8 cellular contexts compared by ENCODE assay signal in the genomic region with DNA sequence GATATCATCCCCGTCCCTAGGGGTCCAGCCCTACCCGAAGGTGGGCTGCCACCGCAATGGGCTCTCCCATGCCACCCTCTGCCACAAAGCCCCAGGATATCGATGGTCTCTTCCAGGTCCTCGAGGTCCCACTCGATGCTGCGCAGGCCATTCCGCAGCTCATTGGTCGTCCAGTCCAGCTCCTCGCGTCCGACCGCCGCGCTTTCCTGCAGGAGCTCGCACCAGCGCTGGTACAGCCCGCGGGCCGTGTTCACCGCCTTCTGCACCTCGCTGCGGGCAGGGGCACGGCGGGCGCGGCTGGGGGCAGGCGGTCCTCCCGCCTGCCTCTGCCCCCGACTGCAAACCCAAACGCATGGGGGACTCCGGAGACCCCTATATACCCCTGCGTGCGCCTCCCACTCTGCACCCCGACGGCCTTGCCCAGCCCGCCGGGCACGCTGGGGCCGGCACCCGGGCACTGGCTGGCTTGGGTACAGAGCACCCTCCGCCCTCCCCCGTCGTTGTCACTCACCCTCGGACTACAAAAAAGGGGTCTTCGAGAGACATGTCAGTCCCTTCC. TPM values are rescaled to one million over a fixed set of nuclear protein-coding genes. Genes with fewer than 3 reads are reported as not detected.
DNase-seq lines count a peak whose midpoint lies in the region; ATAC-seq, FAIRE-seq and TF ChIP-seq lines count a peak whose summit lies in the region.

No MANE protein-coding gene starts in this region.

- H3K18ac ChIP-seq in H9 (ENCODE audit: insufficient read length, low read depth, low read length): no peak overlapping the region

- no peak overlapping the region for H2AK5ac ChIP-seq in H9 (ENCODE audit: insufficient read length, low read length)

- WGBS in H9 (ENCODE audit: extremely low coverage, insufficient read length, low lambda C conversion rate): no CpG with 5 or more reads among the region's 46 CpGs
- WGBS in HepG2 (ENCODE audit: low lambda C conversion rate): 0% methylated on average over 6 of the region's 46 CpGs

- H3K36me3 ChIP-seq in PC-9 (ENCODE audit: low read depth) (peaks cover 22% of the 10 kb centered on the region), HepG2 (replicated peaks in 1 of 2; ENCODE audit: control insufficient read depth in 1 of 2, insufficient read depth in 2 of 2, low read length in 2 of 2) (peaks cover 2 to 5% of the 10 kb centered on the region in 2 experiments; a peak in 3 of 5 replicates), subcutaneous abdominal adipose tissue (ENCODE audit: control insufficient read depth in 5 of 5, insufficient read depth in 5 of 5, low read length in 5 of 5) (peaks cover 0 to 8% (median 6%) of the 10 kb centered on the region in 5 donors)

- H3K9me3 ChIP-seq in H9 (ENCODE audit: control insufficient read depth, low read depth, low read length) (no peaks in the 10 kb centered on the region), PC-9 (ENCODE audit: insufficient read depth, low read depth) (no peaks in the 10 kb centered on the region), HepG2 (ENCODE audit: low read length) (no peaks in the 10 kb centered on the region), subcutaneous abdominal adipose tissue (ENCODE audit: control insufficient read depth in 5 of 5, low read length in 5 of 5) (no peaks in the 10 kb centered on the region)

- H3K27me3 ChIP-seq in H9 (ENCODE audit: insufficient read depth, low read length) (no peaks in the 10 kb centered on the region), PC-9 (ENCODE audit: insufficient read depth, low read depth) (no peaks in the 10 kb centered on the region), HepG2 (ENCODE audit: control insufficient read depth in 1 of 2, insufficient read depth in 2 of 2, low read length in 2 of 2) (no peaks in the 10 kb centered on the region; a peak in 1 of 5 replicates), subcutaneous abdominal adipose tissue (ENCODE audit: control insufficient read depth in 5 of 5, insufficient read depth in 4 of 5, low read length in 5 of 5) (no peaks in the 10 kb centered on the region)

- in situ Hi-C loops in HepG2 (cut with HindIII; ENCODE audit: extremely low pct_ligation_motif_present, low pct_unique_long_range_greater_than_20kb): loop anchor here (5.0 kb wide), 2 partner anchors 32 to 43 kb away; a partner anchor contains a TSS

- peaks cover 40% of the 10 kb centered on the region for H3F3A ChIP-seq in PC-9 (ENCODE audit: insufficient read depth, low read depth)

- peak; percentile 41 for ATAC-seq in HepG2
- no peak for ATAC-seq in HG03457 (IDR thresholded peaks at IDR 0.05; ENCODE audit: unreplicated experiment)

- no peak overlapping the region for H3K23ac ChIP-seq in H9 (ENCODE audit: insufficient read length, low read depth, low read length)

- no peak overlapping the region for H3K4ac ChIP-seq in H9 (ENCODE audit: low read depth, low read length)

- H3K27ac ChIP-seq in H9 (ENCODE audit: insufficient read length, low read depth, low read length) (no peak overlapping the region), PC-9 (0 out of 2 replicates have a peak overlapping the region, but pooled peaks have one; percentile 96), HepG2 (ENCODE audit: extremely low read length, insufficient read depth, low read length) (peak overlapping the region; percentile 94), subcutaneous abdominal adipose tissue (ENCODE audit: low read depth, low read length) (peak overlapping the region; percentile 99)

- peaks cover 8 to 9% of the 10 kb centered on the region in 2 experiments; a peak in 4 of 5 replicates for H3K9me3 Mint-ChIP-seq in H9

- peaks cover 8% of the 10 kb centered on the region; the same call in 1 of the 2 replicates for H3K27me3 Mint-ChIP-seq in H9 (ENCODE audit: low read depth)

- H4K20me1 ChIP-seq in H9 (ENCODE audit: control insufficient read depth, insufficient read depth, insufficient read length): no peaks in the 10 kb centered on the region
- peaks cover 18% of the 10 kb centered on the region for H4K20me1 ChIP-seq in PC-9 (ENCODE audit: insufficient read depth)
- H4K20me1 ChIP-seq in HepG2 (ENCODE audit: insufficient read depth, low read length): peaks cover 3% of the 10 kb centered on the region; the same call in 1 of the 2 replicates

- peaks cover 18 to 23% (median 22%) of the 10 kb centered on the region in 3 experiments for H3K36me3 Mint-ChIP-seq in H9 (ENCODE audit: insufficient read depth in 1 of 3, low read depth in 3 of 3)

- no peak overlapping the region for H2BK15ac ChIP-seq in H9 (ENCODE audit: low read depth, low read length)

- TF ChIP-seq CTCF in H9 (conservative IDR thresholded peaks at IDR 0.05): no peak
- no peak for TF ChIP-seq CTCF in PC-9 (conservative IDR thresholded peaks at IDR 0.05)
- no peak for TF ChIP-seq CTCF in cardiac fibroblast (IDR thresholded peaks at IDR 0.05; ENCODE audit: low read depth, low read length)
- TF ChIP-seq CTCF in HepG2 (CRISPR knock-in tag; IDR thresholded peaks at IDR 0.05): no peak

- H3K14ac ChIP-seq in H9 (ENCODE audit: insufficient read depth, low read length): no peak overlapping the region

- H2BK5ac ChIP-seq in H9 (ENCODE audit: insufficient read length, low read length): no peak overlapping the region

- no peak overlapping the region for H3K56ac ChIP-seq in H9 (ENCODE audit: insufficient read length, low read depth, low read length)

- intact Hi-C loops in PC-9 (cut with micrococcal nuclease; ENCODE audit: unreplicated experiment) (loop anchor here (1.0 to 5.0 kb wide), 3 partner anchors 113 to 703 kb away; a partner anchor contains a TSS), HepG2 (cut with micrococcal nuclease; ENCODE audit: unreplicated experiment) (loop anchor here (2.0 to 5.0 kb wide), 3 partner anchors 17 to 698 kb away; a partner anchor contains a TSS)

- no peak overlapping the region for H2BK20ac ChIP-seq in H9 (ENCODE audit: low read depth, low read length, poor library complexity, severe bottlenecking)

- peak; percentile 23 for DNase-seq in COR-L47 (lab: John Stamatoyannopoulos, UW)
- DNase-seq in H9: peak; percentile 61
- peak; percentile 32 to 39 for DNase-seq in PC-9
- DNase-seq in cardiac fibroblast (ENCODE audit: low read depth in 2 of 2): peak; percentile 52 to 53
- peak; percentile 37 for DNase-seq in HepG2 (ENCODE audit: low spot score)
- DNase-seq in NK-92 (lab: John Stamatoyannopoulos, UW; ENCODE audit: unreplicated experiment): no peak

- POLR2A ChIA-PET in PC-9 (lab: Charles Lee; ENCODE audit: unreplicated experiment) (interaction anchor here (0.6 to 0.7 kb wide), 7 partner anchors 18 to 165 kb away, joined by 4 to 21 read pairs (median 12); no protein-coding TSS in a partner anchor), HepG2 (lab: Yijun Ruan, JAX) (interaction anchor here (0.8 to 3.1 kb wide), 13 partner anchors 8 to 184 kb away, joined by 3 to 39 read pairs (median 5); a partner anchor contains a TSS)

- H3K4me2 ChIP-seq in H9 (ENCODE audit: insufficient read depth, insufficient read length, low read length) (peak overlapping the region; percentile 67), PC-9 (peak overlapping the region; percentile 99), HepG2 (ENCODE audit: low read depth, low read length) (peak overlapping the region; percentile 98)

- H3K23me2 ChIP-seq in H9 (ENCODE audit: insufficient read length, low read depth, low read length, poor library complexity, severe bottlenecking): peaks cover 22% of the 10 kb centered on the region

- H3K9me2 ChIP-seq in PC-9 (ENCODE audit: insufficient read depth): no peaks in the 10 kb centered on the region

- H4K91ac ChIP-seq in H9 (ENCODE audit: insufficient read length, low read depth, low read length): no peak overlapping the region

- H2BK12ac ChIP-seq in H9 (ENCODE audit: insufficient read length, low read depth, low read length): no peak overlapping the region

- H2BK120ac ChIP-seq in H9 (ENCODE audit: low read depth, low read length, poor library complexity, severe bottlenecking): no peak overlapping the region

- H3K4me1 Mint-ChIP-seq in H9: peaks cover 11 to 12% of the 10 kb centered on the region in 2 experiments

- H2AFZ ChIP-seq in H9 (ENCODE audit: low read length) (no peak overlapping the region), PC-9 (peak overlapping the region; percentile 79), HepG2 (ENCODE audit: low read length) (no peak overlapping the region)

- peak; percentile 19 to 51; a peak in 2 of 4 replicates for TF ChIP-seq POLR2A in HepG2 (IDR thresholded peaks at IDR 0.05; ENCODE audit: insufficient read depth in 1 of 2, low read depth in 2 of 2, low read length in 2 of 2)

- H3K9ac ChIP-seq in H9 (ENCODE audit: extremely low read depth, insufficient read length, low read length) (peak overlapping the region; percentile 27), HepG2 (ENCODE audit: insufficient read depth, low read depth, low read length) (peak overlapping the region; percentile 98), subcutaneous abdominal adipose tissue (ENCODE audit: low read length in 5 of 5) (peak overlapping the region in 4 of 5 donors; percentile 73 to 100 (median 99))

- peak; percentile 34; the same call in 1 of the 2 replicates for TF ChIP-seq RAD21 in HepG2 (CRISPR knock-in tag; IDR thresholded peaks at IDR 0.05)

- no peak overlapping the region for H4K8ac ChIP-seq in H9 (replicated peaks; ENCODE audit: insufficient read length, low read depth, low read length)

- H3K79me2 ChIP-seq in H9 (ENCODE audit: insufficient read depth, low read length) (peaks cover 17% of the 10 kb centered on the region; the same call in 1 of the 2 replicates), PC-9 (ENCODE audit: low read depth) (peaks cover 65% of the 10 kb centered on the region), HepG2 (ENCODE audit: insufficient read depth, low read length) (peaks cover 43% of the 10 kb centered on the region)

- H3K4me3 Mint-ChIP-seq in H9: peak overlapping the region; percentile 97 to 98

- CTCF ChIA-PET in PC-9 (lab: Charles Lee) (interaction anchor here (0.7 kb wide), 1 partner anchor 15 kb away, joined by 10 read pairs; no protein-coding TSS in a partner anchor), HepG2 (lab: Yijun Ruan, JAX; ENCODE audit: low intra/inter-chr PET ratio, low total read pairs) (interaction anchor here (1.4 to 1.6 kb wide), 2 partner anchors 46 to 85 kb away, joined by 4 to 7 read pairs; no protein-coding TSS in a partner anchor)

- peak overlapping the region in 2 of 3 experiments; percentile 68 to 100; a peak in 3 of 7 replicates for H3K27ac Mint-ChIP-seq in H9

- H3T11ph ChIP-seq in H9 (ENCODE audit: low read length): no peak overlapping the region

- BruUV-seq in PC-9 (replicated peaks; lab: Mats Ljungman, UMichigan) (no TSS peak), HepG2 (replicated peaks; lab: Mats Ljungman, UMichigan) (no TSS peak)

- no peaks in the 10 kb centered on the region for H3K4me1 ChIP-seq in H9 (ENCODE audit: insufficient read depth, low read length)
- peaks cover 24% of the 10 kb centered on the region for H3K4me1 ChIP-seq in PC-9 (replicated peaks; ENCODE audit: insufficient read depth)
- H3K4me1 ChIP-seq in HepG2 (ENCODE audit: insufficient read depth, low read length): peaks cover 22% of the 10 kb centered on the region
- peaks cover 2 to 38% (median 27%) of the 10 kb centered on the region in 5 donors for H3K4me1 ChIP-seq in subcutaneous abdominal adipose tissue (ENCODE audit: control insufficient read depth in 5 of 5, insufficient read depth in 5 of 5, low read length in 5 of 5)

- no peak overlapping the region for H4K5ac ChIP-seq in H9 (ENCODE audit: insufficient read length, low read depth, low read length)

- H3K4me3 ChIP-seq in PC-9: peak overlapping the region; percentile 83
- H3K4me3 ChIP-seq in cardiac fibroblast (replicated peaks in 1 of 2; ENCODE audit: low read depth in 2 of 2, low read length in 2 of 2): peak overlapping the region; percentile 82 to 93
- peak overlapping the region; percentile 92 to 97 (median 96) for H3K4me3 ChIP-seq in HepG2 (replicated peaks in 1 of 3; ENCODE audit: insufficient read depth in 1 of 3, low read depth in 2 of 3, low read length in 3 of 3)
- peak overlapping the region; percentile 71 to 99 (median 97) for H3K4me3 ChIP-seq in subcutaneous abdominal adipose tissue (ENCODE audit: low read depth in 1 of 5, low read length in 5 of 5)

- H3K79me1 ChIP-seq in H9 (ENCODE audit: insufficient read depth, low read depth, low read length, poor library complexity, severe bottlenecking): no peaks in the 10 kb centered on the region

- TF ChIP-seq EP300 in HepG2 (IDR thresholded peaks at IDR 0.05; ENCODE audit: low read depth in 2 of 2, low read length in 2 of 2) (no peak), HepG2 (CRISPR knock-in tag; IDR thresholded peaks at IDR 0.05; ENCODE audit: borderline replicate concordance) (no peak)

- FAIRE-seq in HepG2 (lab: Jason Lieb, UNC): no peak

RNA-seq across cellular contexts. Expression of a gene that starts 0.5 kb away (rescaled TPM):
- 39.4 and 40.5 TPM in 2 replicates for total RNA-seq in H9 (2021)
- total RNA-seq in PC-9 (2021): 86.2 and 89.6 TPM in 2 replicates
- total RNA-seq in HepG2 (2016; rRNA removed; fragmentation: Illumina TruSeq; extraction: Trizol): 36.8 and 47.9 TPM in 2 replicates
- 56.0 and 67.5 TPM in 2 replicates for total RNA-seq in HepG2 (2016; cell fraction: cytosol; rRNA removed; fragmentation: Illumina TruSeq; extraction: Trizol; ENCODE audit: low read depth)
- 33.4 and 50.3 TPM in 2 replicates for total RNA-seq in HepG2 (2016; cell fraction: insoluble cytoplasmic fraction; rRNA removed; fragmentation: Illumina TruSeq; extraction: Trizol)
- 78.5 and 90.1 TPM in 2 replicates for total RNA-seq in HepG2 (2016; cell fraction: membrane; rRNA removed; fragmentation: Illumina TruSeq; extraction: Trizol)
- total RNA-seq in HepG2 (2016; cell fraction: nucleus; rRNA removed; fragmentation: Illumina TruSeq; extraction: Trizol): 27.2 and 35.2 TPM in 2 replicates
- 66.4 and 85.5 TPM in 2 replicates for polyA plus RNA-seq in HepG2 (2011; rRNA removed)
- polyA plus RNA-seq in HepG2 (2011; cell fraction: cytosol; rRNA removed): 58.0 and 78.9 TPM in 2 replicates
- 198 and 219 TPM in 2 replicates for polyA plus RNA-seq in HepG2 (2011; cell fraction: nucleus; rRNA removed)
- 28.8 and 43.3 TPM in 2 replicates for polyA plus RNA-seq in HepG2 (2012)
- 79.7 and 89.7 TPM in 2 replicates for polyA plus RNA-seq in HepG2 (2016; cell fraction: cytosol; fragmentation: Illumina TruSeq; extraction: Trizol; ENCODE audit: low read depth)
- polyA plus RNA-seq in HepG2 (2016; cell fraction: insoluble cytoplasmic fraction; fragmentation: Illumina TruSeq; extraction: Trizol; ENCODE audit: low read depth): 39.4 and 44.9 TPM in 2 replicates
- polyA plus RNA-seq in HepG2 (2016; cell fraction: membrane; fragmentation: Illumina TruSeq; extraction: Trizol; ENCODE audit: low read depth): 85.7 and 88.6 TPM in 2 replicates
- polyA plus RNA-seq in HepG2 (2016; cell fraction: nucleus; fragmentation: Illumina TruSeq; extraction: Trizol; ENCODE audit: insufficient read depth, low read depth): 76.5 and 85.3 TPM in 2 replicates
- 37.6 and 153 TPM in 2 replicates for polyA minus RNA-seq in HepG2 (2011; rRNA and poly(A)+ RNA removed; ENCODE audit: low replicate concordance)
- 11.9 and 14.2 TPM in 2 replicates for polyA minus RNA-seq in HepG2 (2011; cell fraction: cytosol; rRNA and poly(A)+ RNA removed)
- 10.3 and 12.1 TPM in 2 replicates for polyA minus RNA-seq in HepG2 (2011; cell fraction: nucleus; rRNA and poly(A)+ RNA removed)

RNA-seq across cellular contexts. Expression of a gene that starts 0.5 kb away (rescaled TPM):
- 160 and 165 TPM in 2 replicates for total RNA-seq in H9 (2021)
- total RNA-seq in PC-9 (2021): 72.7 and 95.5 TPM in 2 replicates
- 10.0 and 14.3 TPM in 2 replicates for total RNA-seq in HepG2 (2016; rRNA removed; fragmentation: Illumina TruSeq; extraction: Trizol)
- 5.0 and 5.9 TPM in 2 replicates for total RNA-seq in HepG2 (2016; cell fraction: cytosol; rRNA removed; fragmentation: Illumina TruSeq; extraction: Trizol; ENCODE audit: low read depth)
- 8.1 and 16.1 TPM in 2 replicates for total RNA-seq in HepG2 (2016; cell fraction: insoluble cytoplasmic fraction; rRNA removed; fragmentation: Illumina TruSeq; extraction: Trizol)
- 10.0 and 11.1 TPM in 2 replicates for total RNA-seq in HepG2 (2016; cell fraction: membrane; rRNA removed; fragmentation: Illumina TruSeq; extraction: Trizol)
- total RNA-seq in HepG2 (2016; cell fraction: nucleus; rRNA removed; fragmentation: Illumina TruSeq; extraction: Trizol): 12.6 and 13.6 TPM in 2 replicates
- polyA plus RNA-seq in HepG2 (2011; rRNA removed): 10.1 and 12.9 TPM in 2 replicates
- 14.4 and 15.3 TPM in 2 replicates for polyA plus RNA-seq in HepG2 (2011; cell fraction: cytosol; rRNA removed)
- polyA plus RNA-seq in HepG2 (2011; cell fraction: nucleus; rRNA removed): 84.6 and 97.2 TPM in 2 replicates
- polyA plus RNA-seq in HepG2 (2012): 20.1 and 25.8 TPM in 2 replicates
- 5.5 and 5.8 TPM in 2 replicates for polyA plus RNA-seq in HepG2 (2016; cell fraction: cytosol; fragmentation: Illumina TruSeq; extraction: Trizol; ENCODE audit: low read depth)
- 17.5 and 22.6 TPM in 2 replicates for polyA plus RNA-seq in HepG2 (2016; cell fraction: insoluble cytoplasmic fraction; fragmentation: Illumina TruSeq; extraction: Trizol; ENCODE audit: low read depth)
- 9.7 and 9.8 TPM in 2 replicates for polyA plus RNA-seq in HepG2 (2016; cell fraction: membrane; fragmentation: Illumina TruSeq; extraction: Trizol; ENCODE audit: low read depth)
- 39.1 and 40.8 TPM in 2 replicates for polyA plus RNA-seq in HepG2 (2016; cell fraction: nucleus; fragmentation: Illumina TruSeq; extraction: Trizol; ENCODE audit: insufficient read depth, low read depth)
- 8.1 and 9.7 TPM in 2 replicates for polyA minus RNA-seq in HepG2 (2011; rRNA and poly(A)+ RNA removed; ENCODE audit: low replicate concordance)
- 7.0 and 7.3 TPM in 2 replicates for polyA minus RNA-seq in HepG2 (2011; cell fraction: cytosol; rRNA and poly(A)+ RNA removed)
- 9.7 and 9.9 TPM in 2 replicates for polyA minus RNA-seq in HepG2 (2011; cell fraction: nucleus; rRNA and poly(A)+ RNA removed)

RNA-seq across cellular contexts. Expression of a gene that starts 31.6 kb away (rescaled TPM):
- 198 and 210 TPM in 2 replicates for total RNA-seq in H9 (2021)
- 101 and 133 TPM in 2 replicates for total RNA-seq in PC-9 (2021)
- total RNA-seq in HepG2 (2016; rRNA removed; fragmentation: Illumina TruSeq; extraction: Trizol): 31.8 and 46.7 TPM in 2 replicates
- total RNA-seq in HepG2 (2016; cell fraction: cytosol; rRNA removed; fragmentation: Illumina TruSeq; extraction: Trizol; ENCODE audit: low read depth): 6.8 and 8.2 TPM in 2 replicates
- total RNA-seq in HepG2 (2016; cell fraction: insoluble cytoplasmic fraction; rRNA removed; fragmentation: Illumina TruSeq; extraction: Trizol): 29.7 and 42.3 TPM in 2 replicates
- total RNA-seq in HepG2 (2016; cell fraction: membrane; rRNA removed; fragmentation: Illumina TruSeq; extraction: Trizol): 37.1 and 38.6 TPM in 2 replicates
- 21.0 and 21.3 TPM in 2 replicates for total RNA-seq in HepG2 (2016; cell fraction: nucleus; rRNA removed; fragmentation: Illumina TruSeq; extraction: Trizol)
- polyA plus RNA-seq in HepG2 (2011; rRNA removed): 42.3 and 55.2 TPM in 2 replicates
- polyA plus RNA-seq in HepG2 (2011; cell fraction: cytosol; rRNA removed): 33.3 and 62.6 TPM in 2 replicates
- 93.5 and 114 TPM in 2 replicates for polyA plus RNA-seq in HepG2 (2011; cell fraction: nucleus; rRNA removed)
- polyA plus RNA-seq in HepG2 (2012): 13.2 and 18.2 TPM in 2 replicates
- polyA plus RNA-seq in HepG2 (2016; cell fraction: cytosol; fragmentation: Illumina TruSeq; extraction: Trizol; ENCODE audit: low read depth): 6.3 and 6.7 TPM in 2 replicates
- 35.6 and 46.3 TPM in 2 replicates for polyA plus RNA-seq in HepG2 (2016; cell fraction: insoluble cytoplasmic fraction; fragmentation: Illumina TruSeq; extraction: Trizol; ENCODE audit: low read depth)
- 28.2 and 28.5 TPM in 2 replicates for polyA plus RNA-seq in HepG2 (2016; cell fraction: membrane; fragmentation: Illumina TruSeq; extraction: Trizol; ENCODE audit: low read depth)
- polyA plus RNA-seq in HepG2 (2016; cell fraction: nucleus; fragmentation: Illumina TruSeq; extraction: Trizol; ENCODE audit: insufficient read depth, low read depth): 37.4 and 39.4 TPM in 2 replicates
- polyA minus RNA-seq in HepG2 (2011; rRNA and poly(A)+ RNA removed; ENCODE audit: low replicate concordance): 91.1 and 200 TPM in 2 replicates
- polyA minus RNA-seq in HepG2 (2011; cell fraction: cytosol; rRNA and poly(A)+ RNA removed): 45.0 and 58.7 TPM in 2 replicates
- polyA minus RNA-seq in HepG2 (2011; cell fraction: nucleus; rRNA and poly(A)+ RNA removed): 12.7 and 13.6 TPM in 2 replicates

RNA-seq across cellular contexts. Expression of a gene that starts 33.2 kb away (rescaled TPM):
- total RNA-seq in H9 (2021) (92.8 and 95.7 TPM in 2 replicates), PC-9 (2021) (44.1 and 51.1 TPM in 2 replicates), HepG2 (2016; rRNA removed; fragmentation: Illumina TruSeq; extraction: Trizol) (27.9 and 44.1 TPM in 2 replicates)
- total RNA-seq in HepG2 (2016; cell fraction: cytosol; rRNA removed; fragmentation: Illumina TruSeq; extraction: Trizol; ENCODE audit: low read depth): 9.6 and 11.8 TPM in 2 replicates
- 23.9 and 45.4 TPM in 2 replicates for total RNA-seq in HepG2 (2016; cell fraction: insoluble cytoplasmic fraction; rRNA removed; fragmentation: Illumina TruSeq; extraction: Trizol)
- total RNA-seq in HepG2 (2016; cell fraction: membrane; rRNA removed; fragmentation: Illumina TruSeq; extraction: Trizol): 14.3 and 15.5 TPM in 2 replicates
- total RNA-seq in HepG2 (2016; cell fraction: nucleus; rRNA removed; fragmentation: Illumina TruSeq; extraction: Trizol): 55.3 and 60.2 TPM in 2 replicates
- 35.5 and 42.9 TPM in 2 replicates for polyA plus RNA-seq in HepG2 (2011; rRNA removed)
- 16.0 and 24.0 TPM in 2 replicates for polyA plus RNA-seq in HepG2 (2011; cell fraction: cytosol; rRNA removed)
- polyA plus RNA-seq in HepG2 (2011; cell fraction: nucleus; rRNA removed): 421 and 529 TPM in 2 replicates
- 22.9 and 29.0 TPM in 2 replicates for polyA plus RNA-seq in HepG2 (2012)
- 9.7 and 9.9 TPM in 2 replicates for polyA plus RNA-seq in HepG2 (2016; cell fraction: cytosol; fragmentation: Illumina TruSeq; extraction: Trizol; ENCODE audit: low read depth)
- 24.6 and 27.1 TPM in 2 replicates for polyA plus RNA-seq in HepG2 (2016; cell fraction: insoluble cytoplasmic fraction; fragmentation: Illumina TruSeq; extraction: Trizol; ENCODE audit: low read depth)
- 10.7 and 11.5 TPM in 2 replicates for polyA plus RNA-seq in HepG2 (2016; cell fraction: membrane; fragmentation: Illumina TruSeq; extraction: Trizol; ENCODE audit: low read depth)
- polyA plus RNA-seq in HepG2 (2016; cell fraction: nucleus; fragmentation: Illumina TruSeq; extraction: Trizol; ENCODE audit: insufficient read depth, low read depth): 144 and 171 TPM in 2 replicates
- 61.2 and 61.3 TPM in 2 replicates for polyA minus RNA-seq in HepG2 (2011; rRNA and poly(A)+ RNA removed; ENCODE audit: low replicate concordance)
- polyA minus RNA-seq in HepG2 (2011; cell fraction: cytosol; rRNA and poly(A)+ RNA removed): 12.5 and 24.5 TPM in 2 replicates
- polyA minus RNA-seq in HepG2 (2011; cell fraction: nucleus; rRNA and poly(A)+ RNA removed): 44.6 and 48.9 TPM in 2 replicates

RNA-seq across cellular contexts. Expression of a gene that starts 47.0 kb away (rescaled TPM):
- total RNA-seq in H9 (2021) (0.63 and 0.86 TPM in 2 replicates), PC-9 (2021) (0.24 TPM in 1 of 2 replicates, not detected in the other), HepG2 (2016; rRNA removed; fragmentation: Illumina TruSeq; extraction: Trizol) (0.69 and 0.75 TPM in 2 replicates)
- total RNA-seq in HepG2 (2016; cell fraction: cytosol; rRNA removed; fragmentation: Illumina TruSeq; extraction: Trizol; ENCODE audit: low read depth): 0.79 and 0.91 TPM in 2 replicates
- total RNA-seq in HepG2 (2016; cell fraction: insoluble cytoplasmic fraction; rRNA removed; fragmentation: Illumina TruSeq; extraction: Trizol): 0.40 and 0.97 TPM in 2 replicates
- total RNA-seq in HepG2 (2016; cell fraction: membrane; rRNA removed; fragmentation: Illumina TruSeq; extraction: Trizol): 0.74 and 0.90 TPM in 2 replicates
- 0.31 and 0.75 TPM in 2 replicates for total RNA-seq in HepG2 (2016; cell fraction: nucleus; rRNA removed; fragmentation: Illumina TruSeq; extraction: Trizol)
- polyA plus RNA-seq in HepG2 (2011; rRNA removed): 0.72 and 0.92 TPM in 2 replicates
- 0.71 and 1.6 TPM in 2 replicates for polyA plus RNA-seq in HepG2 (2011; cell fraction: cytosol; rRNA removed)
- polyA plus RNA-seq in HepG2 (2011; cell fraction: nucleus; rRNA removed): 2.0 and 2.6 TPM in 2 replicates
- 0.31 and 0.32 TPM in 2 replicates for polyA plus RNA-seq in HepG2 (2012)
- 0.57 and 0.66 TPM in 2 replicates for polyA plus RNA-seq in HepG2 (2016; cell fraction: cytosol; fragmentation: Illumina TruSeq; extraction: Trizol; ENCODE audit: low read depth)
- 0.51 and 0.59 TPM in 2 replicates for polyA plus RNA-seq in HepG2 (2016; cell fraction: insoluble cytoplasmic fraction; fragmentation: Illumina TruSeq; extraction: Trizol; ENCODE audit: low read depth)
- 0.76 and 0.86 TPM in 2 replicates for polyA plus RNA-seq in HepG2 (2016; cell fraction: membrane; fragmentation: Illumina TruSeq; extraction: Trizol; ENCODE audit: low read depth)
- polyA plus RNA-seq in HepG2 (2016; cell fraction: nucleus; fragmentation: Illumina TruSeq; extraction: Trizol; ENCODE audit: insufficient read depth, low read depth): 0.93 and 1.5 TPM in 2 replicates
- polyA minus RNA-seq in HepG2 (2011; rRNA and poly(A)+ RNA removed; ENCODE audit: low replicate concordance): 0.09 and 1.9 TPM in 2 replicates
- 0.49 and 0.70 TPM in 2 replicates for polyA minus RNA-seq in HepG2 (2011; cell fraction: cytosol; rRNA and poly(A)+ RNA removed)
- 0.64 and 1.1 TPM in 2 replicates for polyA minus RNA-seq in HepG2 (2011; cell fraction: nucleus; rRNA and poly(A)+ RNA removed)

Comparison
In these comparisons a context has a peak if more than half of its experiments do, and no peak if none do; other contexts are left out.
1. H3K9ac ChIP-seq: peak in every context shown above with its lines; median percentile 99 in subcutaneous abdominal adipose tissue; 98 in HepG2; 27 in H9.